Comparison of ENCODE assay signal across 17 cellular contexts in the genomic region with DNA sequence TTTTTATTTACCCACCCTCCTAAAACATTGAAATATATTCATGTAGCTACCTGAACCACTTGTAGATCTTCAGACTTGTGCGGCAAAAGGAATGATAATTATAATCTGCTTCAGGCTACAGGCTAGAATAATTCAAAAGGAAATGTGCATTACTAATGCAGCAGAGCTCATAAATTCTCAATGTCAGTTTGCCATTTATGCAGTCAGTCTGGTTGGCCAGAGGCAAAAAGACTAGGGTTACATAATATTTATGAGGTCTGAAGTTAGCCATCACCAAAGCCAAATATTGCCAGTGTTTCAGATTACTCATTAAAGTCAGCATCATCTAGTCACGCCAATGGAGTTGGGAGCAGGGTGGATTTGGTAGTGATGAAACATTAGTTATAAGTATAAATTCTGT. TPM values are rescaled to one million over a fixed set of nuclear protein-coding genes. Genes with fewer than 3 reads are reported as not detected.
DNase-seq lines count a peak whose midpoint lies in the region; TF ChIP-seq lines count a peak whose summit lies in the region.
"Had no signal": no experiment of that assay in that cellular context is flagged by ENCODE, and none has a peak within 500 bp of the region (broad histone marks: within the 10 kb centered on the region; RNA-seq: fewer than 3 reads in every experiment).

No MANE protein-coding gene starts in this region.

- 59% methylated on average over 2 of the region's 2 CpGs for WGBS in mammary epithelial cell (ENCODE audit: low coverage, missing lambda C conversion rate)

- BruUV-seq in mammary epithelial cell (replicated peaks; lab: Mats Ljungman, UMichigan): no TSS peak

- TF ChIP-seq CTCF in mammary epithelial cell (conservative IDR thresholded peaks at IDR 0.05 in 1 of 2, IDR thresholded peaks at IDR 0.05 in 1 of 2; ENCODE audit: extremely low read depth in 1 of 2, insufficient read depth in 1 of 2, low read depth in 1 of 2, low read length in 2 of 2) (no peak), type B pancreatic cell (conservative IDR thresholded peaks at IDR 0.05) (no peak), tibial artery (IDR thresholded peaks at IDR 0.05) (no peak)

- H4K20me1 ChIP-seq in mammary epithelial cell (ENCODE audit: insufficient read depth, low read length): no peaks in the 10 kb centered on the region

- H3K9me3 ChIP-seq in mammary epithelial cell (replicated peaks; ENCODE audit: insufficient read depth, low read length) (no peaks in the 10 kb centered on the region), tibial artery (no peaks in the 10 kb centered on the region)
- H3K9me3 ChIP-seq: ovary had no signal

- intact Hi-C loops in mammary epithelial cell (cut with micrococcal nuclease): loop anchor here (2.0 kb wide), 1 partner anchor 64 kb away; the partner anchor contains the start of gene DLX2
- intact Hi-C loops in tibial artery (cut with DNase I; ENCODE audit: low total_unique reads): no loop called here

- H3K4me2 ChIP-seq in mammary epithelial cell (ENCODE audit: insufficient read depth, low read depth, low read length): no peak overlapping the region

- CTCF ChIA-PET in mammary epithelial cell (lab: Charles Lee; ENCODE audit: low non-redundant PET): interaction anchor here (0.7 kb wide), 1 partner anchor 26 kb away, joined by 3 read pairs; no protein-coding TSS in a partner anchor

- H3K27me3 Mint-ChIP-seq in type B pancreatic cell: peaks cover 11% of the 10 kb centered on the region
- H3K27me3 Mint-ChIP-seq: activated CD4-positive, alpha-beta T cell treated with anti-CD3 and anti-CD28 coated beads, Interleukin-2, amount 10 ng/mL, durations not matched to agents 24 days and 14 days; stimulated activated naive CD8-positive, alpha-beta T cell treated with anti-CD3 and anti-CD28 coated beads, Interleukin-15, Interleukin-2, amounts not matched to agents 100 ng/mL and 50 ng/mL, for 24 hours had no signal

- H3K27ac ChIP-seq in mammary epithelial cell (ENCODE audit: insufficient read depth, low read depth, low read length) (no peak overlapping the region), tibial artery (no peak overlapping the region)
- H3K27ac ChIP-seq: ovary had no signal

- dilution Hi-C loops in mammary epithelial cell (cut with HindIII; ENCODE audit: low sequenced_read_pairs): no loop called here

- no peak overlapping the region for H3K4me3 Mint-ChIP-seq in type B pancreatic cell
- H3K4me3 Mint-ChIP-seq: activated CD4-positive, alpha-beta T cell treated with anti-CD3 and anti-CD28 coated beads, Interleukin-2, amount 10 ng/mL, durations not matched to agents 24 days and 14 days; stimulated activated naive CD8-positive, alpha-beta T cell treated with anti-CD3 and anti-CD28 coated beads, Interleukin-15, Interleukin-2, amounts not matched to agents 100 ng/mL and 50 ng/mL, for 24 hours had no signal

- H3K27me3 ChIP-seq in mammary epithelial cell (ENCODE audit: insufficient read depth, low read length): no peaks in the 10 kb centered on the region
- H3K27me3 ChIP-seq in tibial artery: no peaks in the 10 kb centered on the region
- H3K27me3 ChIP-seq: ovary had no signal

- in situ Hi-C loops in mammary epithelial cell (cut with MboI; ENCODE audit: low sequenced_read_pairs in 2 of 2): no loop called here

- DNase-seq in NCI-H1105 treated with DMSO at 0.1 percent for 48 hours (lab: John Stamatoyannopoulos, UW): peak; percentile 25
- no peak for DNase-seq in NCI-H1105 (lab: John Stamatoyannopoulos, UW)
- DNase-seq in NCI-H146 treated with DMSO at 0.1 percent for 48 hours (lab: John Stamatoyannopoulos, UW; ENCODE audit: unreplicated experiment): peak; percentile 20
- DNase-seq in mammary epithelial cell: peak; percentile 88
- peak; percentile 21 for DNase-seq in skeletal muscle cell (ENCODE audit: low read depth)
- no peak for DNase-seq in type B pancreatic cell (ENCODE audit: extremely low spot score, unreplicated experiment)
- no peak for DNase-seq in NCI-H1694 (lab: John Stamatoyannopoulos, UW)
- DNase-seq in tibial artery: no peak
- DNase-seq: ACHN; activated CD4-positive, alpha-beta T cell treated with anti-CD3 and anti-CD28 coated beads, Interleukin-2, amount 10 ng/mL, durations not matched to agents 24 days and 14 days; activated naive CD4-positive, alpha-beta T cell treated with Interleukin-2 at 50 U/mL for 16 hours; GF-D8; head of caudate nucleus; ovary; stimulated activated CD4-positive, alpha-beta T cell treated with anti-CD3 and anti-CD28 coated beads, Interleukin-2, amount 100 ng/mL, for 24 hours had no signal

- H3K27ac Mint-ChIP-seq in type B pancreatic cell: no peak overlapping the region
- H3K27ac Mint-ChIP-seq: activated CD4-positive, alpha-beta T cell treated with anti-CD3 and anti-CD28 coated beads, Interleukin-2, amount 10 ng/mL, durations not matched to agents 24 days and 14 days; stimulated activated naive CD8-positive, alpha-beta T cell treated with anti-CD3 and anti-CD28 coated beads, Interleukin-15, Interleukin-2, amounts not matched to agents 100 ng/mL and 50 ng/mL, for 24 hours had no signal

- H3K9me3 Mint-ChIP-seq in type B pancreatic cell: no peaks in the 10 kb centered on the region
- H3K9me3 Mint-ChIP-seq: activated CD4-positive, alpha-beta T cell treated with anti-CD3 and anti-CD28 coated beads, Interleukin-2, amount 10 ng/mL, durations not matched to agents 24 days and 14 days; stimulated activated naive CD8-positive, alpha-beta T cell treated with anti-CD3 and anti-CD28 coated beads, Interleukin-15, Interleukin-2, amounts not matched to agents 100 ng/mL and 50 ng/mL, for 24 hours had no signal

- H3K79me2 ChIP-seq in mammary epithelial cell (ENCODE audit: insufficient read depth, low read length): no peaks in the 10 kb centered on the region

- no peak overlapping the region for H2AFZ ChIP-seq in mammary epithelial cell (ENCODE audit: low read depth, low read length)

- no peak overlapping the region for H3K4me3 ChIP-seq in mammary epithelial cell (replicated peaks in 1 of 3; ENCODE audit: insufficient read depth in 1 of 3, low read depth in 2 of 3, low read length in 3 of 3)
- H3K4me3 ChIP-seq in skeletal muscle cell (ENCODE audit: low read depth, low read length): no peak overlapping the region
- no peak overlapping the region for H3K4me3 ChIP-seq in tibial artery
- H3K4me3 ChIP-seq: lung, ovary had no signal

- H3K36me3 ChIP-seq in mammary epithelial cell (ENCODE audit: insufficient read depth, low read length) (no peaks in the 10 kb centered on the region), tibial artery (no peaks in the 10 kb centered on the region)
- H3K36me3 ChIP-seq: ovary had no signal

- peaks cover 4% of the 10 kb centered on the region for H3K36me3 Mint-ChIP-seq in type B pancreatic cell

- peaks cover 24% of the 10 kb centered on the region for H3K4me1 Mint-ChIP-seq in type B pancreatic cell (ENCODE audit: unreplicated experiment)
- H3K4me1 Mint-ChIP-seq: activated CD4-positive, alpha-beta T cell treated with anti-CD3 and anti-CD28 coated beads, Interleukin-2, amount 10 ng/mL, durations not matched to agents 24 days and 14 days had no signal

- no peaks in the 10 kb centered on the region for H3K4me1 ChIP-seq in mammary epithelial cell (ENCODE audit: insufficient read depth, low read length)
- H3K4me1 ChIP-seq in tibial artery: no peaks in the 10 kb centered on the region

- no peak overlapping the region for H3K9ac ChIP-seq in mammary epithelial cell (ENCODE audit: insufficient read depth, low read length)

RNA-seq across cellular contexts. Expression of gene METAP1D, which starts 38.9 kb away (rescaled TPM):
- total RNA-seq in mammary epithelial cell (1 to 10 TPM; 3.3 to 4.7 TPM), type B pancreatic cell (ENCODE audit: low replicate concordance) (2.2 and 10.4 TPM in 2 replicates)
- polyA plus RNA-seq in mammary epithelial cell: 2.9 TPM
- 7.7 TPM for polyA minus RNA-seq in mammary epithelial cell

RNA-seq across cellular contexts. Expression of gene DLX1, which starts 46.7 kb away (rescaled TPM):
- total RNA-seq in mammary epithelial cell (1 to 10 TPM in 1 of 2 donors, under 1 TPM in 1; 0.17 to 3.3 TPM), type B pancreatic cell (ENCODE audit: low replicate concordance) (0.59 and 10.0 TPM in 2 replicates)
- polyA plus RNA-seq in mammary epithelial cell: 0.52 TPM
- 3.3 TPM for polyA minus RNA-seq in mammary epithelial cell
- total RNA-seq: activated CD4-positive, alpha-beta T cell treated with anti-CD3 and anti-CD28 coated beads, Interleukin-2, amount 10 ng/mL, durations not matched to agents 24 days and 14 days; lung had no signal

Comparison
In these comparisons a context has a peak if more than half of its experiments do, and no peak if none do; other contexts are left out.
1. DNase-seq: peak in NCI-H1105 treated with DMSO at 0.1 percent for 48 hours (single experiment), NCI-H146 treated with DMSO at 0.1 percent for 48 hours (single experiment), mammary epithelial cell (single experiment) and skeletal muscle cell (single experiment); none in NCI-H1105 (single experiment), type B pancreatic cell (single experiment), NCI-H1694 (single experiment) and tibial artery (0 of 2).